15 cellular contexts compared by ENCODE assay signal in genomic region chr15:73813071-73813470, GRCh38. TPM values are rescaled to one million over a fixed set of nuclear protein-coding genes. Genes with fewer than 3 reads are reported as not detected.
DNase-seq lines count a peak whose midpoint lies in the region; TF ChIP-seq lines count a peak whose summit lies in the region.
"Had no signal": no experiment of that assay in that cellular context is flagged by ENCODE, and none has a peak within 500 bp of the region (broad histone marks: within the 10 kb centered on the region; RNA-seq: fewer than 3 reads in every experiment).

No MANE protein-coding gene starts in this region.

- no peak for TF ChIP-seq CTCF in endothelial cell (IDR thresholded peaks at IDR 0.05; ENCODE audit: unreplicated experiment)

- peak overlapping the region; percentile 4 for H3K27ac Mint-ChIP-seq in endothelial cell (ENCODE audit: unreplicated experiment)
- H3K27ac Mint-ChIP-seq: B cell; CD8-positive, alpha-beta T cell; H9 had no signal

- DNase-seq in NCI-H1694 treated with DMSO at 0.1 percent for 48 hours (lab: John Stamatoyannopoulos, UW) (peak; percentile 67), cerebellar cortex (ENCODE audit: low spot score) (peak; percentile 95), endothelial cell (ENCODE audit: low spot score) (no peak), NCI-H1417 treated with DMSO at 0.1 percent for 48 hours (lab: John Stamatoyannopoulos, UW) (no peak), OCI-M2 (lab: John Stamatoyannopoulos, UW; ENCODE audit: unreplicated experiment) (no peak), iPS-NIHi11 (ENCODE audit: low spot score) (no peak)
- DNase-seq: Calu3; CD8-positive, alpha-beta T cell; DMS53; DND-41; EL; GOT3; H9; IMR-90 had no signal

- no peaks in the 10 kb centered on the region for H3K9me3 Mint-ChIP-seq in endothelial cell (ENCODE audit: unreplicated experiment)
- H3K9me3 Mint-ChIP-seq: CD8-positive, alpha-beta T cell; H9 had no signal

- peaks cover 16% of the 10 kb centered on the region for H3K4me1 Mint-ChIP-seq in endothelial cell (ENCODE audit: unreplicated experiment)
- H3K4me1 Mint-ChIP-seq: B cell, H9 had no signal

- H3K4me3 Mint-ChIP-seq in endothelial cell (ENCODE audit: unreplicated experiment) = no peak overlapping the region
- H3K4me3 Mint-ChIP-seq: B cell; CD8-positive, alpha-beta T cell; H9 had no signal

- peaks cover 3% of the 10 kb centered on the region for H3K27me3 Mint-ChIP-seq in endothelial cell (ENCODE audit: unreplicated experiment)

- peaks cover 5% of the 10 kb centered on the region for H3K36me3 Mint-ChIP-seq in endothelial cell (ENCODE audit: low read depth, unreplicated experiment)
- H3K36me3 Mint-ChIP-seq: CD8-positive, alpha-beta T cell had no signal

RNA-seq across cellular contexts. Expression of gene INSYN1, which starts 59.9 kb away (rescaled TPM):
- 4.8 TPM for total RNA-seq in endothelial cell (ENCODE audit: unreplicated experiment)
- total RNA-seq: B cell; Calu3; CD8-positive, alpha-beta T cell had no signal

Comparison
In these comparisons a context has a peak if more than half of its experiments do, and no peak if none do; other contexts are left out.
1. DNase-seq: peak in NCI-H1694 treated with DMSO at 0.1 percent for 48 hours (single experiment) and cerebellar cortex (single experiment); none in endothelial cell (single experiment), NCI-H1417 treated with DMSO at 0.1 percent for 48 hours (single experiment), OCI-M2 (single experiment) and iPS-NIHi11 (single experiment).